31 cellular contexts compared by ENCODE assay signal in genomic region chrX:103149652-103150051, GRCh38. TPM values are rescaled to one million over a fixed set of nuclear protein-coding genes. Genes with fewer than 3 reads are reported as not detected.
"Had no signal": no experiment of that assay in that cellular context is flagged by ENCODE, and none has a peak within 500 bp of the region (broad histone marks: within the 10 kb centered on the region; RNA-seq: fewer than 3 reads in every experiment).

No MANE protein-coding gene starts in this region.

- H3K4me3 ChIP-seq: stomach, suprapubic skin, testis, thoracic aorta, thyroid gland, tibial artery, tibial nerve, transverse colon, upper lobe of left lung, upper lobe of right lung, uterus, vagina had no signal

- H3K27ac ChIP-seq: stomach, suprapubic skin, testis, thoracic aorta, thyroid gland, tibial artery, tibial nerve, transverse colon, upper lobe of left lung, upper lobe of right lung, uterus, vagina had no signal

- H3K9me3 ChIP-seq: stomach, suprapubic skin, testis, thoracic aorta, thyroid gland, tibial artery, tibial nerve, transverse colon, upper lobe of left lung, upper lobe of right lung, uterus, vagina had no signal

- FAIRE-seq: urothelium cell line had no signal

- ATAC-seq: stimulated activated effector memory CD8-positive, alpha-beta T cell treated with anti-CD3 and anti-CD28 coated beads, Interleukin-12 subunit alpha, Interleukin-12 subunit beta, amount 100 ng/mL, for 72 hours; stimulated activated memory B cell treated with anti-CD40 and anti-IgM and Interleukin-4, amounts not matched to agents 10 μg/mL and 1 μg/mL and 100 μg/mL, for 72 hours; stimulated activated naive B cell treated with anti-CD40 and anti-IgM and Interleukin-4, amounts not matched to agents 10 μg/mL and 1 μg/mL and 100 μg/mL, for 72 hours; stimulated activated naive CD8-positive, alpha-beta T cell treated with anti-CD3 and anti-CD28 coated beads, Interleukin-15, amount 100 ng/mL, for 72 hours; stimulated activated naive CD8-positive, alpha-beta T cell treated with anti-CD3 and anti-CD28 coated beads, Interleukin-15, Interleukin-2, amounts not matched to agents 100 U/mL and 50 U/mL, for 24 hours; upper lobe of right lung had no signal

- H3K27me3 ChIP-seq: stomach, suprapubic skin, testis, thyroid gland, tibial artery, transverse colon, upper lobe of left lung, upper lobe of right lung, vagina had no signal

- H3K4me1 Mint-ChIP-seq: stimulated activated memory B cell treated with anti-CD40 and anti-IgM and Interleukin-4, amounts not matched to agents 10 μg/mL and 1 μg/mL and 100 μg/mL, for 72 hours; stimulated activated naive B cell treated with anti-CD40 and anti-IgM and Interleukin-4, amounts not matched to agents 10 μg/mL and 1 μg/mL and 100 μg/mL, for 72 hours had no signal

- DNase-seq: stimulated activated CD4-positive, alpha-beta T cell treated with anti-CD3 and anti-CD28 coated beads, Interleukin-2, amount 100 ng/mL, for 48 hours; stimulated activated CD4-positive, alpha-beta T cell treated with anti-CD3 and anti-CD28 coated beads, Interleukin-4, amount 100 ng/mL, for 1 hour; stimulated activated CD4-positive, alpha-beta T cell treated with anti-CD3 and anti-CD28 coated beads, Interleukin-4, amount 100 ng/mL, for 24 hours; stimulated activated CD4-positive, alpha-beta T cell treated with anti-CD3 and anti-CD28 coated beads, Interleukin-4, amount 100 ng/mL, for 4 hours; stimulated activated CD8-positive, alpha-beta memory T cell treated with anti-CD3 and anti-CD28 coated beads, Interleukin-4, amount 100 ng/mL, for 48 hours; stimulated activated naive B cell treated with anti-CD40 and anti-IgM and Interleukin-4, amounts not matched to agents 10 μg/mL and 1 μg/mL and 100 μg/mL, for 72 hours; stimulated activated naive CD4-positive, alpha-beta T cell; stimulated activated naive CD4-positive, alpha-beta T cell treated with Interleukin-2 at 50 U/mL for 16 hours; stimulated activated naive CD8-positive, alpha-beta T cell treated with anti-CD3 and anti-CD28 coated beads, Interleukin-15, amount 100 ng/mL, for 72 hours; stimulated activated naive CD8-positive, alpha-beta T cell treated with anti-CD3 and anti-CD28 coated beads, Interleukin-15, Interleukin-2, amounts not matched to agents 100 U/mL and 50 U/mL, for 24 hours; stomach; substantia nigra; testis; thyroid gland; tibial artery; transverse colon; trophoblast cell; upper lobe of left lung; upper lobe of right lung; uterus had no signal

- H3K4me1 ChIP-seq: suprapubic skin, testis, thyroid gland, upper lobe of left lung, upper lobe of right lung, uterus, vagina had no signal

- H3K27me3 Mint-ChIP-seq: stimulated activated naive CD8-positive, alpha-beta T cell treated with anti-CD3 and anti-CD28 coated beads, Interleukin-15, amount 100 ng/mL, for 72 hours; stimulated activated naive CD8-positive, alpha-beta T cell treated with anti-CD3 and anti-CD28 coated beads, Interleukin-15, Interleukin-2, amounts not matched to agents 100 ng/mL and 50 ng/mL, for 24 hours; type B pancreatic cell had no signal

- H3K36me3 ChIP-seq: stomach, suprapubic skin, thoracic aorta, thyroid gland, tibial artery, tibial nerve, transverse colon, upper lobe of left lung, upper lobe of right lung, uterus, vagina had no signal

- H3K27ac Mint-ChIP-seq: stimulated activated effector memory CD8-positive, alpha-beta T cell treated with anti-CD3 and anti-CD28 coated beads, Interleukin-12 subunit alpha, Interleukin-12 subunit beta, amount 100 ng/mL, for 72 hours; stimulated activated memory B cell treated with anti-CD40 and anti-IgM and Interleukin-4, amounts not matched to agents 10 μg/mL and 1 μg/mL and 100 μg/mL, for 72 hours; stimulated activated naive B cell treated with anti-CD40 and anti-IgM and Interleukin-4, amounts not matched to agents 10 μg/mL and 1 μg/mL and 100 μg/mL, for 72 hours; stimulated activated naive CD8-positive, alpha-beta T cell treated with anti-CD3 and anti-CD28 coated beads, Interleukin-15, amount 100 ng/mL, for 72 hours; stimulated activated naive CD8-positive, alpha-beta T cell treated with anti-CD3 and anti-CD28 coated beads, Interleukin-15, Interleukin-2, amounts not matched to agents 100 ng/mL and 50 ng/mL, for 24 hours; type B pancreatic cell had no signal

- H3K9me3 Mint-ChIP-seq: stimulated activated effector memory CD8-positive, alpha-beta T cell treated with anti-CD3 and anti-CD28 coated beads, Interleukin-12 subunit alpha, Interleukin-12 subunit beta, amount 100 ng/mL, for 72 hours; stimulated activated naive CD8-positive, alpha-beta T cell treated with anti-CD3 and anti-CD28 coated beads, Interleukin-15, amount 100 ng/mL, for 72 hours; stimulated activated naive CD8-positive, alpha-beta T cell treated with anti-CD3 and anti-CD28 coated beads, Interleukin-15, Interleukin-2, amounts not matched to agents 100 ng/mL and 50 ng/mL, for 24 hours had no signal

- H3K36me3 Mint-ChIP-seq: stimulated activated memory B cell treated with anti-CD40 and anti-IgM and Interleukin-4, amounts not matched to agents 10 μg/mL and 1 μg/mL and 100 μg/mL, for 72 hours; stimulated activated naive B cell treated with anti-CD40 and anti-IgM and Interleukin-4, amounts not matched to agents 10 μg/mL and 1 μg/mL and 100 μg/mL, for 72 hours; type B pancreatic cell had no signal

- H3K4me3 Mint-ChIP-seq: stimulated activated effector memory CD8-positive, alpha-beta T cell treated with anti-CD3 and anti-CD28 coated beads, Interleukin-12 subunit alpha, Interleukin-12 subunit beta, amount 100 ng/mL, for 72 hours; stimulated activated memory B cell treated with anti-CD40 and anti-IgM and Interleukin-4, amounts not matched to agents 10 μg/mL and 1 μg/mL and 100 μg/mL, for 72 hours; stimulated activated naive B cell treated with anti-CD40 and anti-IgM and Interleukin-4, amounts not matched to agents 10 μg/mL and 1 μg/mL and 100 μg/mL, for 72 hours; stimulated activated naive CD8-positive, alpha-beta T cell treated with anti-CD3 and anti-CD28 coated beads, Interleukin-15, amount 100 ng/mL, for 72 hours; stimulated activated naive CD8-positive, alpha-beta T cell treated with anti-CD3 and anti-CD28 coated beads, Interleukin-15, Interleukin-2, amounts not matched to agents 100 ng/mL and 50 ng/mL, for 24 hours; type B pancreatic cell had no signal

RNA-seq across cellular contexts. Expression of gene NXF3, which starts 56.7 kb away (rescaled TPM):
- total RNA-seq: temporal lobe, urinary bladder, vagina had no signal
